In genomic region chr3:173513123-173513522, GRCh38 we compare ENCODE assay signal across 18 cellular contexts.
DNase-seq lines count a peak whose midpoint lies in the region; ATAC-seq, FAIRE-seq and TF ChIP-seq lines count a peak whose summit lies in the region.
"Had no signal": no experiment of that assay in that cellular context is flagged by ENCODE, and none has a peak within 500 bp of the region (broad histone marks: within the 10 kb centered on the region; RNA-seq: fewer than 3 reads in every experiment).

No MANE protein-coding gene starts in this region.

- intact Hi-C loops in HepG2 (cut with micrococcal nuclease; ENCODE audit: unreplicated experiment): no loop called here

- H3K4me2 ChIP-seq in OCI-LY3 (ENCODE audit: low read length) (0 out of 2 replicates have a peak overlapping the region, but pooled peaks have one; percentile 25), HepG2 (ENCODE audit: low read depth, low read length) (no peak overlapping the region)

- H3K4me1 ChIP-seq in OCI-LY3 (ENCODE audit: low read length): peaks cover 15% of the 10 kb centered on the region
- no peaks in the 10 kb centered on the region for H3K4me1 ChIP-seq in HepG2 (ENCODE audit: insufficient read depth, low read length)
- H3K4me1 ChIP-seq: gastrocnemius medialis, transverse colon had no signal

- CTCF ChIA-PET in HepG2 (lab: Yijun Ruan, JAX; ENCODE audit: low intra/inter-chr PET ratio, low total read pairs): no interaction called here

- H3K27me3 ChIP-seq in OCI-LY3 (ENCODE audit: low read depth, low read length) (no peaks in the 10 kb centered on the region), HepG2 (ENCODE audit: control insufficient read depth in 1 of 2, insufficient read depth in 2 of 2, low read length in 2 of 2) (no peaks in the 10 kb centered on the region)
- H3K27me3 ChIP-seq: gastrocnemius medialis, transverse colon had no signal

- H3K27ac ChIP-seq in OCI-LY3 (ENCODE audit: low read length) (no peak overlapping the region), HepG2 (ENCODE audit: extremely low read length, insufficient read depth, low read length) (no peak overlapping the region)
- H3K27ac ChIP-seq: gastrocnemius medialis, skin epidermis, transverse colon had no signal

- H4K20me1 ChIP-seq in OCI-LY3 (ENCODE audit: insufficient read depth, low read length): no peaks in the 10 kb centered on the region
- H4K20me1 ChIP-seq in HepG2 (ENCODE audit: insufficient read depth, low read length): no peaks in the 10 kb centered on the region

- H3K9ac ChIP-seq in OCI-LY3 (ENCODE audit: low read length) (no peak overlapping the region), HepG2 (ENCODE audit: insufficient read depth, low read depth, low read length) (no peak overlapping the region)

- WGBS in HepG2 (ENCODE audit: low lambda C conversion rate): 0% methylated on average over 1 of the region's 1 CpG

- H3K4me3 ChIP-seq in OCI-LY3 (ENCODE audit: low read length): no peak overlapping the region
- no peak overlapping the region for H3K4me3 ChIP-seq in HepG2 (replicated peaks in 1 of 3; ENCODE audit: insufficient read depth in 1 of 3, low read depth in 2 of 3, low read length in 3 of 3)
- H3K4me3 ChIP-seq: gastrocnemius medialis, skin epidermis, transverse colon had no signal

- ATAC-seq in GM19025 (IDR thresholded peaks at IDR 0.05; ENCODE audit: low read depth, unreplicated experiment) (peak; percentile 61), HG02852 (IDR thresholded peaks at IDR 0.05; ENCODE audit: unreplicated experiment) (peak; percentile 77), HG03571 (IDR thresholded peaks at IDR 0.05; ENCODE audit: unreplicated experiment) (no peak), HG02973 (IDR thresholded peaks at IDR 0.05; ENCODE audit: unreplicated experiment) (no peak), HepG2 (no peak)
- ATAC-seq: gastrocnemius medialis, left ventricle myocardium superior had no signal

- TF ChIP-seq EP300 in HepG2 (IDR thresholded peaks at IDR 0.05; ENCODE audit: low read depth in 2 of 2, low read length in 2 of 2): no peak
- no peak for TF ChIP-seq EP300 in HepG2 (CRISPR knock-in tag; IDR thresholded peaks at IDR 0.05; ENCODE audit: borderline replicate concordance)

- TF ChIP-seq CTCF in GM13976 (IDR thresholded peaks at IDR 0.05; ENCODE audit: borderline replicate concordance, control extremely low read depth, extremely low read depth, insufficient read depth, missing control alignments) (no peak), OCI-LY3 (IDR thresholded peaks at IDR 0.05; ENCODE audit: low read depth, low read length) (no peak), HepG2 (CRISPR knock-in tag; IDR thresholded peaks at IDR 0.05) (no peak)

- TF ChIP-seq POLR2A in HepG2 (IDR thresholded peaks at IDR 0.05; ENCODE audit: insufficient read depth in 1 of 2, low read depth in 2 of 2, low read length in 2 of 2): no peak

- H3K9me3 ChIP-seq in OCI-LY3 (ENCODE audit: insufficient read depth, low read length): no peaks in the 10 kb centered on the region
- no peaks in the 10 kb centered on the region for H3K9me3 ChIP-seq in HepG2 (ENCODE audit: low read length)
- H3K9me3 ChIP-seq: gastrocnemius medialis, transverse colon had no signal

- in situ Hi-C loops in GM13976 (cut with MboI; ENCODE audit: low sequenced_read_pairs, unreplicated experiment) (no loop called here), HepG2 (cut with HindIII; ENCODE audit: extremely low pct_ligation_motif_present, low pct_unique_long_range_greater_than_20kb) (no loop called here)

- POLR2A ChIA-PET in HepG2 (lab: Yijun Ruan, JAX): no interaction called here

- H2AFZ ChIP-seq in OCI-LY3 (ENCODE audit: low read depth, low read length) (no peak overlapping the region), HepG2 (ENCODE audit: low read length) (no peak overlapping the region)

- BruUV-seq in HepG2 (replicated peaks; lab: Mats Ljungman, UMichigan): no TSS peak

- FAIRE-seq in HepG2 (lab: Jason Lieb, UNC): no peak

- H3K36me3 ChIP-seq in OCI-LY3 (replicated peaks; ENCODE audit: low read depth, low read length): no peaks in the 10 kb centered on the region
- no peaks in the 10 kb centered on the region for H3K36me3 ChIP-seq in HepG2 (replicated peaks in 1 of 2; ENCODE audit: control insufficient read depth in 1 of 2, insufficient read depth in 2 of 2, low read length in 2 of 2)
- H3K36me3 ChIP-seq: gastrocnemius medialis, transverse colon had no signal

- peak; percentile 4 for DNase-seq in GM13976 (ENCODE audit: low spot score)
- no peak for DNase-seq in H4 (ENCODE audit: low spot score)
- DNase-seq in HepG2 (ENCODE audit: low spot score): no peak
- DNase-seq: ACHN; amniotic stem cell; CD4-positive, CD25-positive, alpha-beta regulatory T cell; gastrocnemius medialis; IMR-90; left ventricle myocardium superior; NCI-H2081; NCI-H526 treated with DMSO at 0.1 percent for 48 hours; transverse colon had no signal

- H3K79me2 ChIP-seq in OCI-LY3 (ENCODE audit: low read length) (no peaks in the 10 kb centered on the region), HepG2 (ENCODE audit: insufficient read depth, low read length) (no peaks in the 10 kb centered on the region)

- TF ChIP-seq RAD21 in HepG2 (CRISPR knock-in tag; IDR thresholded peaks at IDR 0.05): no peak

TF ChIP-seq in HepG2, 621 proteins besides CTCF, POLR2A, EP300 and RAD21:
- TF ChIP-seq PHB2 (IDR thresholded peaks at IDR 0.05; ENCODE audit: partially characterized antibody): no peak
- no peak for TF ChIP-seq ZNF557 (CRISPR knock-in tag; IDR thresholded peaks at IDR 0.05)
- no peak for TF ChIP-seq ZNF205 (CRISPR knock-in tag; IDR thresholded peaks at IDR 0.05)
- TF ChIP-seq ZNF790 (CRISPR knock-in tag; IDR thresholded peaks at IDR 0.05; ENCODE audit: borderline replicate concordance): no peak
- no peak for TF ChIP-seq SRSF9 (IDR thresholded peaks at IDR 0.05; ENCODE audit: borderline replicate concordance, insufficient read depth, low read depth, low read length, poor library complexity, severe bottlenecking)
- TF ChIP-seq MTF2 (CRISPR knock-in tag; IDR thresholded peaks at IDR 0.05; ENCODE audit: borderline replicate concordance): no peak
- TF ChIP-seq ATF1 (CRISPR knock-in tag; IDR thresholded peaks at IDR 0.05): no peak
- TF ChIP-seq RBM39 (IDR thresholded peaks at IDR 0.05; ENCODE audit: low read depth, low read length, poor library complexity, severe bottlenecking): no peak
- TF ChIP-seq GATAD1 (CRISPR knock-in tag; IDR thresholded peaks at IDR 0.05): no peak
- TF ChIP-seq YEATS4 (CRISPR knock-in tag; IDR thresholded peaks at IDR 0.05; ENCODE audit: borderline replicate concordance): no peak
- no peak for TF ChIP-seq RXRA (CRISPR knock-in tag; IDR thresholded peaks at IDR 0.05)
- TF ChIP-seq CBX2 (IDR thresholded peaks at IDR 0.05; ENCODE audit: low read depth, low read length): no peak
- TF ChIP-seq CBX2 (CRISPR knock-in tag; IDR thresholded peaks at IDR 0.05; ENCODE audit: low read depth): no peak
- TF ChIP-seq NPAS2 (CRISPR knock-in tag; IDR thresholded peaks at IDR 0.05; ENCODE audit: borderline replicate concordance): no peak
- no peak for TF ChIP-seq HHEX (CRISPR knock-in tag; IDR thresholded peaks at IDR 0.05)

Comparison
In these comparisons a context has a peak if more than half of its experiments do, and no peak if none do; other contexts are left out.
1. ATAC-seq: peak in GM19025 (single experiment) and HG02852 (single experiment); none in HG03571 (single experiment), HG02973 (single experiment) and HepG2 (single experiment).